8 cellular contexts compared by ENCODE assay signal in the genomic region with DNA sequence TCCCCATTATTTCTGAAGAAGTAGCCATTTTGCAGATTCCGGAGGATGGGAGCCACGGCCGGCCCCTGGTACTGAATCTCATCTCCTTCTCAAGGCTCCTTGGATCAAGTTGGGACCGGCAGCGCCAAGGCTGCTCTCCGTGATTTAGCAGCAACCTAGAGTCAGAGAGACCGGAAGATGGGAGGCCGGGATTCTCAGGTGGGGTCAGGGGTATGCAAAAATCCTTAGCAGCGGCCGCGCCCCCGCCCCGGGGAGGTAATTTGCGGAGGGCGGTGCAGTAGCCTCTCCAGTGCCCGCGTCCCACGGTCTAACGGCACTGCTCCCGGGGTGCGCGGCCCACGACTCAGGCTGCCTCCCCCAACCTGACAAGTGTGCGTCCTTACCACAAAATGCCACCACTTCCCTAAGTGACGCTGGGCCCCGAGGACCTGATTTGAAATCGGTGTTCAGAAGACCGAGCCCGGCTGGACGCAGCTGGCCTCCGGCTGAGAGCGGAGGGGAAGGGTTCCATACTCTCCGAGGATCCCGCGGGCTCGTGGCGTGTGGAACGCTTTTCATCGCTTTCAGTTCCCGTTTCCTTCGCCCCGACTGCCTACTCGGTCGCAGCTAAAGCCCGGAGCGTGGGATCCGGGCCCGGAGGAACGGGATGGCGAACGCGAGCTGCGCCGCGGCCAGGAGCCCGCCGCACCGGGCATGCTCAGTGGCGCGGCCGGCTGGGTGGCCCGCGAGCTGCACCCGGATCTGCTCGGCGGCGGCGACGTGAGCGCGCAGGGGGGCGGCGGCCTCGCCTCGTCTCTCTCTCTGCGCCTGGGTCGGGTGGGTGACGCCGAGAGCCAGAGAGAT. TPM values are rescaled to one million over a fixed set of nuclear protein-coding genes. Genes with fewer than 3 reads are reported as not detected.
DNase-seq lines count a peak whose midpoint lies in the region; ATAC-seq, FAIRE-seq and TF ChIP-seq lines count a peak whose summit lies in the region.

A gene with protein sequence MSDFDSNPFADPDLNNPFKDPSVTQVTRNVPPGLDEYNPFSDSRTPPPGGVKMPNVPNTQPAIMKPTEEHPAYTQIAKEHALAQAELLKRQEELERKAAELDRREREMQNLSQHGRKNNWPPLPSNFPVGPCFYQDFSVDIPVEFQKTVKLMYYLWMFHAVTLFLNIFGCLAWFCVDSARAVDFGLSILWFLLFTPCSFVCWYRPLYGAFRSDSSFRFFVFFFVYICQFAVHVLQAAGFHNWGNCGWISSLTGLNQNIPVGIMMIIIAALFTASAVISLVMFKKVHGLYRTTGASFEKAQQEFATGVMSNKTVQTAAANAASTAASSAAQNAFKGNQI (plus strand): TSS at position 787 of the 843 bp plus-strand sequence. CDS start 55 bp downstream, at position 842.

- H2BK12ac ChIP-seq in H1 (ENCODE audit: low read depth, low read length): no peak within 1 kb of the TSS

- peaks cover 0 to 3% (median 2%) of the 10 kb centered on the region in 4 experiments; a peak in 4 of 7 replicates for H3K4me1 ChIP-seq in H1 (replicated peaks in 1 of 4; ENCODE audit: control insufficient read depth in 3 of 4, insufficient read depth in 4 of 4, low read length in 3 of 4)
- H3K4me1 ChIP-seq in mesendoderm (ENCODE audit: control insufficient read depth, low read depth, low read length): no peaks in the 10 kb centered on the region

- no peak within 1 kb of the TSS for H2BK20ac ChIP-seq in H1 (ENCODE audit: low read length)

- no peaks in the 10 kb centered on the region for H3K27me3 ChIP-seq in H1 (replicated peaks in 1 of 4; ENCODE audit: control insufficient read depth in 3 of 4, extremely low read depth in 1 of 4, insufficient read depth in 3 of 4, low read length in 3 of 4)
- no peaks in the 10 kb centered on the region for H3K27me3 ChIP-seq in mesendoderm (ENCODE audit: insufficient read depth, low read length, poor library complexity)

- peak within 1 kb of the TSS; percentile 98 for H2BK5ac ChIP-seq in H1 (ENCODE audit: low read depth, low read length)
- peak within 1 kb of the TSS; percentile 95 for H2BK5ac ChIP-seq in mesendoderm (ENCODE audit: low read length)

- TF ChIP-seq RAD21 in H1 (IDR thresholded peaks at IDR 0.05 in 1 of 2, conservative IDR thresholded peaks at IDR 0.05 in 1 of 2; ENCODE audit: low read depth in 2 of 2, low read length in 2 of 2): peak; percentile 17 to 41; a peak in 3 of 4 replicates

- H3K4me3 ChIP-seq in H1 (ENCODE audit: extremely low read depth in 1 of 4, insufficient read depth in 2 of 4, low read depth in 3 of 4, low read length in 4 of 4) (peak within 1 kb of the TSS; percentile 82 to 97 (median 92)), mesendoderm (ENCODE audit: low read length) (peak within 1 kb of the TSS; percentile 91)

- WGBS in H1 (ENCODE audit: extremely low coverage in 1 of 2, insufficient coverage in 1 of 2, insufficient read length in 1 of 2, insufficient replicate concordance in 2 of 2, low coverage in 1 of 2, low lambda C conversion rate in 2 of 2, missing lambda C conversion rate in 1 of 2), 2 experiments: 4% methylated on average over 39 of the region's 79 CpGs; no CpG with 5 or more reads in 1 of the 2 experiments
- WGBS in mesendoderm (ENCODE audit: extremely low coverage, insufficient coverage, low lambda C conversion rate): no CpG with 5 or more reads among the region's 79 CpGs

- TF ChIP-seq CTCF in H1 (IDR thresholded peaks at IDR 0.05; ENCODE audit: control extremely low read depth in 1 of 3, insufficient read depth in 1 of 3, low read depth in 1 of 3, low read length in 3 of 3): peak; percentile 34 to 49 (median 44)

- no peak for FAIRE-seq in H1 (lab: Jason Lieb, UNC)

- H3K27ac ChIP-seq in H1 (ENCODE audit: low read depth, low read length): peak within 1 kb of the TSS; percentile 77
- H3K27ac ChIP-seq in mesendoderm (ENCODE audit: low read depth, low read length): peak within 1 kb of the TSS; percentile 88

- POLR2A ChIA-PET in H1 (lab: Charles Lee; ENCODE audit: partially characterized antibody): interaction anchor here (0.6 to 3.5 kb wide), 10 partner anchors 9 to 362 kb away, joined by 3 to 21 read pairs (median 4); a partner anchor contains a TSS

- H3K18ac ChIP-seq in H1 (ENCODE audit: extremely low read depth, low read length) (peak within 1 kb of the TSS; percentile 93), mesendoderm (ENCODE audit: low read length) (peak within 1 kb of the TSS; percentile 62)

- H3K4me2 ChIP-seq in H1 (ENCODE audit: insufficient read depth in 1 of 2, low read depth in 2 of 2, low read length in 2 of 2) (peak within 1 kb of the TSS; percentile 70 to 79), mesendoderm (ENCODE audit: low read length) (peak within 1 kb of the TSS; percentile 64)

- no peaks in the 10 kb centered on the region for H4K20me1 ChIP-seq in H1 (replicated peaks in 1 of 2; ENCODE audit: control insufficient read depth in 1 of 2, insufficient read depth in 2 of 2, low read length in 2 of 2)

- H2AFZ ChIP-seq in H1 (ENCODE audit: low read length): peak within 1 kb of the TSS; percentile 90; the same call in 1 of the 2 replicates

- DNase-seq in COR-L47 (lab: John Stamatoyannopoulos, UW) (peak; percentile 85), HS-5 (ENCODE audit: low read depth) (peak; percentile 68), NOMO-1 (lab: John Stamatoyannopoulos, UW; ENCODE audit: unreplicated experiment in 2 of 2) (peak; percentile 90 to 96), H1 (ENCODE audit: low read depth in 1 of 2, low spot score in 2 of 2) (peak; percentile 88 to 99), mesendoderm (peak; percentile 98)
- peak; percentile 82 for DNase-seq in activated CD8-positive, alpha-beta memory T cell treated with anti-CD3 and anti-CD28 coated beads for 4 hours (ENCODE audit: low read depth in 2 of 2)
- DNase-seq in stimulated activated CD8-positive, alpha-beta memory T cell treated with anti-CD3 and anti-CD28 coated beads, Interleukin-15, amount 100 ng/mL, for 1 hour (ENCODE audit: low read depth): peak; percentile 83

- H4K5ac ChIP-seq in H1 (ENCODE audit: insufficient read length, low read depth, low read length): peak within 1 kb of the TSS; percentile 89
- H4K5ac ChIP-seq in mesendoderm (ENCODE audit: low read length): no peak within 1 kb of the TSS

- H3K79me1 ChIP-seq in H1 (ENCODE audit: low read depth, low read length) (no peaks in the 10 kb centered on the region), mesendoderm (ENCODE audit: low read length) (peaks cover 3% of the 10 kb centered on the region)

- H2BK15ac ChIP-seq in H1 (ENCODE audit: low read length): peak within 1 kb of the TSS; percentile 83; the same call in 1 of the 2 replicates
- no peak within 1 kb of the TSS for H2BK15ac ChIP-seq in mesendoderm (replicated peaks; ENCODE audit: low read depth)

- TF ChIP-seq POLR2A in H1 (IDR thresholded peaks at IDR 0.05; ENCODE audit: control extremely low read depth in 1 of 2, low read depth in 2 of 2, low read length in 2 of 2): peak in 1 of 2 experiments; percentile 39; a peak in 2 of 3 replicates

- H3K9ac ChIP-seq in H1 (replicated peaks in 1 of 4; ENCODE audit: extremely low read depth in 1 of 4, low read depth in 3 of 4, low read length in 3 of 4): peak within 1 kb of the TSS; percentile 74 to 81 (median 78)
- H3K9ac ChIP-seq in mesendoderm (ENCODE audit: low read length): peak within 1 kb of the TSS; percentile 95

- 0 out of 3 replicates have a peak, but pooled peaks of 1 of the 2 experiments have one; percentile 52 for TF ChIP-seq EP300 in H1 (IDR thresholded peaks at IDR 0.05; ENCODE audit: borderline replicate concordance in 1 of 2, low read depth in 2 of 2, low read length in 2 of 2)

- no peak within 1 kb of the TSS for H2AK5ac ChIP-seq in H1 (ENCODE audit: low read depth, low read length)
- no peak within 1 kb of the TSS for H2AK5ac ChIP-seq in mesendoderm (ENCODE audit: low read length)

- peaks cover 0 to 36% of the 10 kb centered on the region in 2 experiments; a peak in 2 of 4 replicates for H3K79me2 ChIP-seq in H1 (ENCODE audit: control insufficient read depth in 1 of 2, insufficient read depth in 2 of 2, low read length in 2 of 2)
- H3K79me2 ChIP-seq in mesendoderm (ENCODE audit: control insufficient read depth, insufficient read depth, low read length): peaks cover 3% of the 10 kb centered on the region

- H4K8ac ChIP-seq in H1 (ENCODE audit: extremely low read depth, insufficient read depth, low read length): peak within 1 kb of the TSS; percentile 96
- no peak within 1 kb of the TSS for H4K8ac ChIP-seq in mesendoderm (ENCODE audit: low read depth, low read length)

- H2BK120ac ChIP-seq in H1 (replicated peaks; ENCODE audit: low read depth, low read length): peak within 1 kb of the TSS; percentile 67
- H2BK120ac ChIP-seq in mesendoderm (ENCODE audit: low read depth, low read length): no peak within 1 kb of the TSS

- H3K36me3 ChIP-seq in H1 (ENCODE audit: control insufficient read depth in 2 of 4, insufficient read depth in 4 of 4, low read length in 3 of 4) (peaks cover 0 to 6% (median 0%) of the 10 kb centered on the region in 4 experiments; a peak in 1 of 8 replicates), mesendoderm (ENCODE audit: control insufficient read depth, insufficient read depth, low read length) (no peaks in the 10 kb centered on the region)

- H3K9me3 ChIP-seq in H1 (ENCODE audit: insufficient read depth in 2 of 2, low read depth in 1 of 2, low read length in 1 of 2): no peaks in the 10 kb centered on the region

- ATAC-seq in GM19468 (IDR thresholded peaks at IDR 0.05; ENCODE audit: extremely low read depth, unreplicated experiment): peak; percentile 45

- peak within 1 kb of the TSS; percentile 92 for H3K4ac ChIP-seq in H1 (replicated peaks; ENCODE audit: insufficient read length, low read depth, low read length)
- H3K4ac ChIP-seq in mesendoderm (ENCODE audit: low read depth, low read length): peak within 1 kb of the TSS; percentile 90

- H3K56ac ChIP-seq in H1 (replicated peaks; ENCODE audit: insufficient read length, low read depth, low read length) (peak within 1 kb of the TSS; percentile 98), mesendoderm (ENCODE audit: low read length) (peak within 1 kb of the TSS; percentile 99)

- H3K14ac ChIP-seq in H1 (ENCODE audit: insufficient read length): no peak within 1 kb of the TSS

- H3K23me2 ChIP-seq in H1 (ENCODE audit: low read depth, low read length): no peaks in the 10 kb centered on the region; the same call in 1 of the 2 replicates

- CTCF ChIA-PET in H1 (lab: Charles Lee; ENCODE audit: partially characterized antibody): interaction anchor here (0.9 to 1.7 kb wide), 5 partner anchors 14 to 74 kb away, joined by 3 to 7 read pairs (median 3); no protein-coding TSS in a partner anchor

- H3K23ac ChIP-seq in H1 (ENCODE audit: insufficient read length): no peak within 1 kb of the TSS
- no peak within 1 kb of the TSS for H3K23ac ChIP-seq in mesendoderm (ENCODE audit: low read length)

- H4K91ac ChIP-seq in H1 (replicated peaks; ENCODE audit: insufficient read length, low read length): peak within 1 kb of the TSS; percentile 98

RNA-seq across cellular contexts. Expression of the gene that starts here (rescaled TPM):
- total RNA-seq in H1 (2021; fragmentation: NEBNext Ultra II Directional; extraction: Animal tissue kit (Norgen Biotek cat#: 25700)): 51.4 and 55.9 TPM in 2 replicates
- polyA plus RNA-seq in H1 (2011; rRNA removed): 10.9 and 18.6 TPM in 2 replicates
- polyA plus RNA-seq in H1 (2011; cell fraction: cytosol; rRNA removed): 15.6 TPM
- polyA plus RNA-seq in H1 (2011; cell fraction: nucleus; rRNA removed): 15.8 TPM
- 21.5 to 33.7 TPM (median 28.5 TPM) in 4 replicates for polyA plus RNA-seq in H1 (2012, experiment 1 of 2)
- polyA plus RNA-seq in H1 (2012, experiment 2 of 2): 1.8 TPM
- 29.2 TPM for polyA plus RNA-seq in H1 (2013, experiment 1 of 2)
- polyA plus RNA-seq in H1 (2013, experiment 2 of 2): 37.5 TPM
- 63.6 and 110 TPM in 2 replicates for polyA minus RNA-seq in H1 (2011; rRNA and poly(A)+ RNA removed)
- polyA minus RNA-seq in H1 (2011; cell fraction: cytosol; rRNA and poly(A)+ RNA removed): 39.1 TPM
- polyA minus RNA-seq in H1 (2011; cell fraction: nucleus; rRNA and poly(A)+ RNA removed): 66.7 TPM
- 21.5 TPM for polyA plus RNA-seq in mesendoderm (2013, experiment 1 of 2)
- 21.5 TPM for polyA plus RNA-seq in mesendoderm (2013, experiment 2 of 2)

Comparison
In these comparisons a context has a peak if more than half of its experiments do, and no peak if none do; other contexts are left out.
1. Peak in every context shown above with its lines: DNase-seq, ATAC-seq, H3K4me3 ChIP-seq and H3K27ac ChIP-seq.